In the genomic region with DNA sequence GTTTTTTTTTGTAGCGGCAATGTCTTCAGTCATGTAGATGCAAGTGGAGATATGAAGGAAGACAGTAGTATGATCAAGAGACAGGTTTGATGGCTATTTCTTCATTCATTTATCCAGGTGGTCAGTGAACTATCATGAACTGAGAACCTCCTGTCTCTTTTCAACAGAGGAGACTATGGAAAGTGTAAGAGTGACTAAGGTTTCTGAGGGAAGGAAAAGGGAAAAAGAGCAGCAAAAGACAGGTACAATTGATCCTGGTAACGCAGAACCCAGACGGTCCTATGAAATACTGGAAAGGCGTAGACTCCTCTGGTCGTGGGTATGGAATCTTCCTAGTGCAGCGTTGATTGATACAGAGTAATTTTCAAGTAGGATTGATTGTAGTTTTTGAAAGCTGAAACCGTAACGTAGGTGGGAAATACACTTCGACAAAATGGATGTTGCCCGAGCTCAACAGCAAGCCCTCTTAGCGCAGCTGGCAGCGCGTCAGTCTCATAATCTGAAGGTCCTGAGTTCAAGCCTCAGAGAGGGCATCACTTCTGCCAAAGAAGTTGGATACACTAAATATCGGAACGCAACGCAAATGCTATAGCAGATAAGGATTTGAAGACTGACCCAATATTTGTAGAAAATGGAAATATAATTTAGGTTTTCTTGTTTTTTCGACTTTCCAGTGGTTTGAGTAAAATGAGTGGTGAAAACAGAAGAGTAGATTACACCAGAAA, we compare ENCODE assay signal across 6 cellular contexts. TPM values are rescaled to one million over a fixed set of nuclear protein-coding genes. Genes with fewer than 3 reads are reported as not detected.
DNase-seq lines count a peak whose midpoint lies in the region; ATAC-seq, FAIRE-seq and TF ChIP-seq lines count a peak whose summit lies in the region.
"Not testable (repeated sequence)": the region's sequence is repeated elsewhere in the genome, so short reads cannot be mapped to it uniquely, and the experiment has no call there.

No MANE protein-coding gene starts in this region.

- H3K4me3 Mint-ChIP-seq in activated naive CD8-positive, alpha-beta T cell treated with anti-CD3 and anti-CD28 coated beads, Interleukin-2, amount 50 U/mL, for 24 hours = not testable (repeated sequence)

- H3K9me2 ChIP-seq in HCT116 (ENCODE audit: insufficient read depth) = not testable (repeated sequence)

- H3K4me3 ChIP-seq in A549; HCT116 (replicated peaks in 1 of 2; ENCODE audit: low read depth in 1 of 2, low read length in 2 of 2); Panc1 (ENCODE audit: low read depth in 2 of 2, low read length in 2 of 2); H1 (ENCODE audit: extremely low read depth in 1 of 4, insufficient read depth in 2 of 4, low read depth in 3 of 4, low read length in 4 of 4): not testable (repeated sequence)

- not testable (repeated sequence) for H3K27ac Mint-ChIP-seq in activated naive CD8-positive, alpha-beta T cell treated with anti-CD3 and anti-CD28 coated beads, Interleukin-2, amount 50 U/mL, for 24 hours

- H3K23ac ChIP-seq in H1 (ENCODE audit: insufficient read length) = not testable (repeated sequence)

- H3K9me3 Mint-ChIP-seq in activated naive CD8-positive, alpha-beta T cell treated with anti-CD3 and anti-CD28 coated beads, Interleukin-2, amount 50 U/mL, for 24 hours = not testable (repeated sequence)

- H3K79me1 ChIP-seq in H1 (ENCODE audit: low read depth, low read length) = not testable (repeated sequence)

- peak; percentile 24 to 65; a peak in 3 of 6 replicates for ATAC-seq in A549
- ATAC-seq in HCT116 = peak; percentile 74
- ATAC-seq in Panc1 = peak; percentile 92
- ATAC-seq in activated naive CD8-positive, alpha-beta T cell treated with anti-CD3 and anti-CD28 coated beads, Interleukin-2, amount 50 U/mL, for 24 hours = peak; percentile 59
- peak; percentile 55 for ATAC-seq in stimulated activated naive CD8-positive, alpha-beta T cell treated with anti-CD3 and anti-CD28 coated beads, Interleukin-15, Interleukin-2, amounts not matched to agents 100 U/mL and 50 U/mL, for 24 hours

- H2BK120ac ChIP-seq in H1 (replicated peaks; ENCODE audit: low read depth, low read length) = not testable (repeated sequence)

- not testable (repeated sequence) for H3K36me3 Mint-ChIP-seq in activated naive CD8-positive, alpha-beta T cell treated with anti-CD3 and anti-CD28 coated beads, Interleukin-2, amount 50 U/mL, for 24 hours (ENCODE audit: low read depth)

- H2BK15ac ChIP-seq in H1 (ENCODE audit: low read length) = not testable (repeated sequence)

- H3K56ac ChIP-seq in H1 (replicated peaks; ENCODE audit: insufficient read length, low read depth, low read length) = not testable (repeated sequence)

- not testable (repeated sequence) for H3K4me1 Mint-ChIP-seq in activated naive CD8-positive, alpha-beta T cell treated with anti-CD3 and anti-CD28 coated beads, Interleukin-2, amount 50 U/mL, for 24 hours

- not testable (repeated sequence) for H3K9me3 ChIP-seq in A549; HCT116 (ENCODE audit: control insufficient read depth in 1 of 2, insufficient read depth in 1 of 2, low read depth in 1 of 2, low read length in 2 of 2); Panc1 (ENCODE audit: control insufficient read depth, insufficient read depth, low read depth, low read length); H1 (ENCODE audit: insufficient read depth in 2 of 2, low read depth in 1 of 2, low read length in 1 of 2)

- H4K91ac ChIP-seq in H1 (replicated peaks; ENCODE audit: insufficient read length, low read length) = not testable (repeated sequence)

- not testable (repeated sequence) for BruUV-seq in HCT116 (replicated peaks; lab: Mats Ljungman, UMichigan); Panc1 (replicated peaks; lab: Mats Ljungman, UMichigan)

- H2AK5ac ChIP-seq in H1 (ENCODE audit: low read depth, low read length) = not testable (repeated sequence)

- H4K8ac ChIP-seq in H1 (ENCODE audit: extremely low read depth, insufficient read depth, low read length) = not testable (repeated sequence)

- intact Hi-C loops in HCT116 (cut with micrococcal nuclease); Panc1 (cut with micrococcal nuclease; ENCODE audit: unreplicated experiment): not testable (repeated sequence)

- not testable (repeated sequence) for H3K18ac ChIP-seq in H1 (ENCODE audit: extremely low read depth, low read length)

- not testable (repeated sequence) for H3K27me3 ChIP-seq in HCT116 (ENCODE audit: insufficient read depth, low read length); Panc1 (ENCODE audit: control insufficient read depth, insufficient read depth, low read length); H1 (replicated peaks in 1 of 4; ENCODE audit: control insufficient read depth in 3 of 4, extremely low read depth in 1 of 4, insufficient read depth in 3 of 4, low read length in 3 of 4)

- H3K23me2 ChIP-seq in H1 (ENCODE audit: low read depth, low read length) = not testable (repeated sequence)

- H2BK5ac ChIP-seq in H1 (ENCODE audit: low read depth, low read length) = not testable (repeated sequence)

- H2AFZ ChIP-seq in HCT116 (ENCODE audit: low read depth, low read length, poor library complexity, severe bottlenecking); H1 (ENCODE audit: low read length): not testable (repeated sequence)

- H3K4ac ChIP-seq in H1 (replicated peaks; ENCODE audit: insufficient read length, low read depth, low read length) = not testable (repeated sequence)

- TF ChIP-seq CTCF in A549 (IDR thresholded peaks at IDR 0.05); HCT116 (IDR thresholded peaks at IDR 0.05 in 2 of 3, conservative IDR thresholded peaks at IDR 0.05 in 1 of 3; ENCODE audit: borderline replicate concordance in 1 of 3, insufficient read depth in 1 of 3, low read depth in 2 of 3, low read length in 2 of 3); Panc1 (IDR thresholded peaks at IDR 0.05); H1 (IDR thresholded peaks at IDR 0.05; ENCODE audit: control extremely low read depth in 1 of 3, insufficient read depth in 1 of 3, low read depth in 1 of 3, low read length in 3 of 3): not testable (repeated sequence)

- in situ Hi-C loops in Panc1 (cut with HindIII; ENCODE audit: low pct_unique_long_range_greater_than_20kb, low sequenced_read_pairs) = not testable (repeated sequence)

- not testable (repeated sequence) for H3K27ac ChIP-seq in A549; HCT116 (ENCODE audit: low read depth, low read length); Panc1 (ENCODE audit: low read length); H1 (ENCODE audit: low read depth, low read length)

- TF ChIP-seq RAD21 in A549 (conservative IDR thresholded peaks at IDR 0.05 in 1 of 2, IDR thresholded peaks at IDR 0.05 in 1 of 2); HCT116 (IDR thresholded peaks at IDR 0.05; ENCODE audit: low read depth); H1 (IDR thresholded peaks at IDR 0.05 in 1 of 2, conservative IDR thresholded peaks at IDR 0.05 in 1 of 2; ENCODE audit: low read depth in 2 of 2, low read length in 2 of 2): not testable (repeated sequence)

- not testable (repeated sequence) for DNase-seq in A549 (ENCODE audit: low read depth in 1 of 2, low spot score in 1 of 2); HCT116 (ENCODE audit: low read depth, low spot score); Panc1 (ENCODE audit: low read depth, low spot score); activated naive CD8-positive, alpha-beta T cell treated with anti-CD3 and anti-CD28 coated beads, Interleukin-2, amount 50 U/mL, for 24 hours; H1 (ENCODE audit: low read depth in 1 of 2, low spot score in 2 of 2); stimulated activated naive CD8-positive, alpha-beta T cell treated with anti-CD3 and anti-CD28 coated beads, Interleukin-15, Interleukin-2, amounts not matched to agents 100 U/mL and 50 U/mL, for 24 hours

- not testable (repeated sequence) for H2BK20ac ChIP-seq in H1 (ENCODE audit: low read length)

- not testable (repeated sequence) for H4K20me1 ChIP-seq in HCT116 (ENCODE audit: insufficient read depth); H1 (replicated peaks in 1 of 2; ENCODE audit: control insufficient read depth in 1 of 2, insufficient read depth in 2 of 2, low read length in 2 of 2)

- not testable (repeated sequence) for H3K4me1 ChIP-seq in A549; HCT116 (ENCODE audit: control insufficient read depth in 1 of 2, insufficient read depth in 2 of 2, low read length in 2 of 2); Panc1 (ENCODE audit: control insufficient read depth, insufficient read depth, low read length); H1 (replicated peaks in 1 of 4; ENCODE audit: control insufficient read depth in 3 of 4, insufficient read depth in 4 of 4, low read length in 3 of 4)

- not testable (repeated sequence) for H3K36me3 ChIP-seq in HCT116 (ENCODE audit: control insufficient read depth in 1 of 2, insufficient read depth in 2 of 2, low read length in 2 of 2); Panc1 (ENCODE audit: control insufficient read depth, insufficient read depth, low read length); H1 (ENCODE audit: control insufficient read depth in 2 of 4, insufficient read depth in 4 of 4, low read length in 3 of 4)

- TF ChIP-seq POLR2A in A549 (IDR thresholded peaks at IDR 0.05; ENCODE audit: low read length); HCT116 (IDR thresholded peaks at IDR 0.05; ENCODE audit: borderline replicate concordance, extremely low read depth, insufficient read depth, insufficient read length); H1 (IDR thresholded peaks at IDR 0.05; ENCODE audit: control extremely low read depth in 1 of 2, low read depth in 2 of 2, low read length in 2 of 2): not testable (repeated sequence)

- H3K4me2 ChIP-seq in A549; HCT116 (ENCODE audit: low read length); H1 (ENCODE audit: insufficient read depth in 1 of 2, low read depth in 2 of 2, low read length in 2 of 2): not testable (repeated sequence)

- RAD21 ChIA-PET in HCT116 (lab: Charles Lee; ENCODE audit: low non-redundant PET in 1 of 2, low total read pairs in 2 of 2, uncharacterized antibody in 2 of 2, unreplicated experiment in 2 of 2) = not testable (repeated sequence)

- H3K27me3 Mint-ChIP-seq in activated naive CD8-positive, alpha-beta T cell treated with anti-CD3 and anti-CD28 coated beads, Interleukin-2, amount 50 U/mL, for 24 hours = not testable (repeated sequence)

- H3K14ac ChIP-seq in H1 (ENCODE audit: insufficient read length) = not testable (repeated sequence)

- WGBS in A549 (ENCODE audit: missing lambda C conversion rate) = no CpG with 5 or more reads among the region's 17 CpGs
- no CpG with 5 or more reads among the region's 17 CpGs for WGBS in H1 (ENCODE audit: extremely low coverage in 1 of 2, insufficient coverage in 1 of 2, insufficient read length in 1 of 2, insufficient replicate concordance in 2 of 2, low coverage in 1 of 2, low lambda C conversion rate in 2 of 2, missing lambda C conversion rate in 1 of 2), 2 experiments

- H2BK12ac ChIP-seq in H1 (ENCODE audit: low read depth, low read length) = not testable (repeated sequence)

- not testable (repeated sequence) for TF ChIP-seq EP300 in A549 (IDR thresholded peaks at IDR 0.05); H1 (IDR thresholded peaks at IDR 0.05; ENCODE audit: borderline replicate concordance in 1 of 2, low read depth in 2 of 2, low read length in 2 of 2)

- not testable (repeated sequence) for H3K9ac ChIP-seq in HCT116 (ENCODE audit: low read length); H1 (replicated peaks in 1 of 4; ENCODE audit: extremely low read depth in 1 of 4, low read depth in 3 of 4, low read length in 3 of 4)

- FAIRE-seq in A549 (lab: Jason Lieb, UNC) = not testable (repeated sequence)
- peak; percentile 65 for FAIRE-seq in H1 (lab: Jason Lieb, UNC)

- CTCF ChIA-PET in A549 (lab: Yijun Ruan, JAX); HCT116 (lab: Charles Lee); Panc1 (lab: Charles Lee); H1 (lab: Charles Lee; ENCODE audit: partially characterized antibody): not testable (repeated sequence)

- not testable (repeated sequence) for H4K5ac ChIP-seq in H1 (ENCODE audit: insufficient read length, low read depth, low read length)

- POLR2A ChIA-PET in A549 (lab: Yijun Ruan, JAX); HCT116 (lab: Charles Lee); Panc1 (lab: Charles Lee); H1 (lab: Charles Lee; ENCODE audit: partially characterized antibody): not testable (repeated sequence)

- H3K79me2 ChIP-seq in HCT116 (ENCODE audit: insufficient read depth, low read length); H1 (ENCODE audit: control insufficient read depth in 1 of 2, insufficient read depth in 2 of 2, low read length in 2 of 2): not testable (repeated sequence)

RNA-seq across cellular contexts. Expression of a gene that starts 41.6 kb away (rescaled TPM):
- polyA plus RNA-seq in A549 (2011; rRNA removed) (12.3 and 14.5 TPM in 2 replicates), A549 (2017; fragmentation: RNase III; extraction: RNeasy Plus Mini Kit Qiagen cat#74134 plus additional on column Dnase treatment) (5.6 to 6.1 TPM (median 6.0 TPM) in 3 replicates), H1 (2011; rRNA removed) (3.5 and 5.3 TPM in 2 replicates)
- 1.1 and 2.4 TPM in 2 replicates for polyA plus RNA-seq in A549 (2012; cell fraction: cytosol; rRNA removed)
- 1.4 and 2.2 TPM in 2 replicates for polyA plus RNA-seq in A549 (2012; cell fraction: nucleus; rRNA removed)
- polyA minus RNA-seq in A549 (2011; rRNA and poly(A)+ RNA removed) = 6.0 and 6.9 TPM in 2 replicates
- total RNA-seq in HCT116 (2021; ENCODE audit: unreplicated experiment) (22.9 TPM), Panc1 (2021; ENCODE audit: unreplicated experiment) (31.2 TPM)
- 2.2 and 4.6 TPM in 2 replicates for polyA plus RNA-seq in HCT116 (2012)
- polyA plus RNA-seq in Panc1 (2012; ENCODE audit: insufficient read length) = 10.9 TPM
- 29.7 and 35.0 TPM in 2 replicates for total RNA-seq in H1 (2021; fragmentation: NEBNext Ultra II Directional; extraction: Animal tissue kit (Norgen Biotek cat#: 25700))
- 7.8 TPM for polyA plus RNA-seq in H1 (2011; cell fraction: cytosol; rRNA removed)
- polyA plus RNA-seq in H1 (2011; cell fraction: nucleus; rRNA removed) = 15.4 TPM
- polyA plus RNA-seq in H1 (2012, experiment 1 of 2) = 8.2 to 16.9 TPM (median 10.0 TPM) in 4 replicates
- polyA plus RNA-seq in H1 (2012, experiment 2 of 2) = 0.92 TPM
- polyA plus RNA-seq in H1 (2013, experiment 1 of 2) = 11.2 TPM
- 11.5 TPM for polyA plus RNA-seq in H1 (2013, experiment 2 of 2)
- polyA minus RNA-seq in H1 (2011; rRNA and poly(A)+ RNA removed) = 26.9 and 33.6 TPM in 2 replicates
- 17.0 TPM for polyA minus RNA-seq in H1 (2011; cell fraction: cytosol; rRNA and poly(A)+ RNA removed)
- polyA minus RNA-seq in H1 (2011; cell fraction: nucleus; rRNA and poly(A)+ RNA removed) = 112 TPM
